In the genomic region with DNA sequence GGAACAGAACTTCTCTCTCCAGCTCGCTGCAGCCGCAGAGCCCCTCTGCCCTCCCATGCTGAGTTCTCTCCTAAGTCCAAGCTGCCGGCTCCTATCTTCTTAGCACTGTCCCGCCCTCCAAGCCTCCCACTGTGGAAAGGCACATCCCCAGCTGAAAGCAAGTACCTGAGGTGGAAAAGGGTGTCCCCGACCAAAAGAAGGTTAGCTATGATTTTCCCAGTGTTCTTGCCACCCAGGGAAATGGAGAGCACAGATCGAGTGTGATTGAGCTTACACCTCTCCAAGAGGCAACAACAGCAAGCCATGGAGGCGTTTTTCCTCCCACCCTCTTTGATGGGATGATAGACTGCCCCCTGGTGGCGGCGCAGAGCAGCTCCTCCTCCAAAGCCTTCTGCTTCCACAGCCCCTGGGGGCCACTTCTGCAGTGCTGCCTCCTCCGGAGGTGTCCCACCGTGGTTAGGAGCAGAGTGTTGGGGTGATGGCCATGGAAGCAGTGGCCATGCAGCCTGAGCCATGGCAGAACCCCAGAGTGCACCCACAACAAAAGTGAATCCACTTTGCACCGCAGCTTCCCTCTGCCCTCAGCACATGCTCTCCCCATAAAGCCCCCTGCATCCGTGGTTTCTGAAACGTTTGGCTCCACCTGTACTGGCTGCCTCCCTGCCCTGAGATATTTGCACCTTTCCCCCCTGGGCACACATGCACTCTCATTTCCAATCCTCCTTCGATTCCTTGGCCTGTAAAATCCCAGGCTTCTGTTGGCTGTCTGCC, we compare ENCODE assay signal across 8 cellular contexts.
DNase-seq lines count a peak whose midpoint lies in the region; ATAC-seq and TF ChIP-seq lines count a peak whose summit lies in the region.

No MANE protein-coding gene starts in this region.

- no peaks in the 10 kb centered on the region for H3K4me1 ChIP-seq in vagina

- no peaks in the 10 kb centered on the region for H3K27me3 ChIP-seq in vagina

- peak; percentile 65 for ATAC-seq in HG02938 (IDR thresholded peaks at IDR 0.05; ENCODE audit: unreplicated experiment)

- no peak for TF ChIP-seq POLR2A in vagina (IDR thresholded peaks at IDR 0.05)

- H3K4me1 Mint-ChIP-seq in progenitor cell of endocrine pancreas (ENCODE audit: low read depth): peaks cover 12% of the 10 kb centered on the region

- H3K36me3 Mint-ChIP-seq in progenitor cell of endocrine pancreas (ENCODE audit: insufficient read depth): no peaks in the 10 kb centered on the region

- H3K9me3 ChIP-seq in vagina: no peaks in the 10 kb centered on the region

- H3K27ac Mint-ChIP-seq in progenitor cell of endocrine pancreas: peak overlapping the region; percentile 79

- DNase-seq in NCI-H2081 (lab: John Stamatoyannopoulos, UW): peak; percentile 7 to 32
- no peak for DNase-seq in NCI-H2081 treated with DMSO at 0.1 percent for 48 hours (lab: John Stamatoyannopoulos, UW)
- DNase-seq in NOMO-1 treated with DMSO at 0.1 percent for 48 hours (lab: John Stamatoyannopoulos, UW; ENCODE audit: unreplicated experiment): peak; percentile 59
- DNase-seq in activated CD8-positive, alpha-beta memory T cell treated with anti-CD3 and anti-CD28 coated beads, Interleukin-2, amount 50 U/mL, for 4 hours: peak; percentile 49
- peak; percentile 45 for DNase-seq in fibroblast of gingiva (ENCODE audit: low read depth)
- DNase-seq in progenitor cell of endocrine pancreas (ENCODE audit: low spot score, unreplicated experiment): peak; percentile 31
- DNase-seq in vagina (ENCODE audit: extremely low spot score in 2 of 2): no peak

- H3K36me3 ChIP-seq in vagina: no peaks in the 10 kb centered on the region

- no peak overlapping the region for H3K4me3 ChIP-seq in vagina

- no peaks in the 10 kb centered on the region for H3K27me3 Mint-ChIP-seq in progenitor cell of endocrine pancreas

- TF ChIP-seq CTCF in progenitor cell of endocrine pancreas (IDR thresholded peaks at IDR 0.05; ENCODE audit: unreplicated experiment) (peak; percentile 83), vagina (IDR thresholded peaks at IDR 0.05) (peak in 1 of 3 experiments; percentile 22)

- intact Hi-C loops in vagina (cut with DNase I): loop anchor here (5.0 kb wide), 1 partner anchor 1163 kb away; no protein-coding TSS in a partner anchor

- no peaks in the 10 kb centered on the region for H3K9me3 Mint-ChIP-seq in progenitor cell of endocrine pancreas (ENCODE audit: low read depth)

- peak overlapping the region; percentile 60 for H3K4me3 Mint-ChIP-seq in progenitor cell of endocrine pancreas (ENCODE audit: low read depth)

- H3K27ac ChIP-seq in vagina: no peak overlapping the region

Comparison
In these comparisons a context has a peak if more than half of its experiments do, and no peak if none do; other contexts are left out.
1. DNase-seq: peak in NCI-H2081 (2 of 2), NOMO-1 treated with DMSO at 0.1 percent for 48 hours (single experiment), activated CD8-positive, alpha-beta memory T cell treated with anti-CD3 and anti-CD28 coated beads, Interleukin-2, amount 50 U/mL, for 4 hours (single experiment), fibroblast of gingiva (single experiment) and progenitor cell of endocrine pancreas (single experiment); none in NCI-H2081 treated with DMSO at 0.1 percent for 48 hours (single experiment) and vagina (0 of 2).